Comparison of ENCODE assay signal across 16 cellular contexts in the genomic region with DNA sequence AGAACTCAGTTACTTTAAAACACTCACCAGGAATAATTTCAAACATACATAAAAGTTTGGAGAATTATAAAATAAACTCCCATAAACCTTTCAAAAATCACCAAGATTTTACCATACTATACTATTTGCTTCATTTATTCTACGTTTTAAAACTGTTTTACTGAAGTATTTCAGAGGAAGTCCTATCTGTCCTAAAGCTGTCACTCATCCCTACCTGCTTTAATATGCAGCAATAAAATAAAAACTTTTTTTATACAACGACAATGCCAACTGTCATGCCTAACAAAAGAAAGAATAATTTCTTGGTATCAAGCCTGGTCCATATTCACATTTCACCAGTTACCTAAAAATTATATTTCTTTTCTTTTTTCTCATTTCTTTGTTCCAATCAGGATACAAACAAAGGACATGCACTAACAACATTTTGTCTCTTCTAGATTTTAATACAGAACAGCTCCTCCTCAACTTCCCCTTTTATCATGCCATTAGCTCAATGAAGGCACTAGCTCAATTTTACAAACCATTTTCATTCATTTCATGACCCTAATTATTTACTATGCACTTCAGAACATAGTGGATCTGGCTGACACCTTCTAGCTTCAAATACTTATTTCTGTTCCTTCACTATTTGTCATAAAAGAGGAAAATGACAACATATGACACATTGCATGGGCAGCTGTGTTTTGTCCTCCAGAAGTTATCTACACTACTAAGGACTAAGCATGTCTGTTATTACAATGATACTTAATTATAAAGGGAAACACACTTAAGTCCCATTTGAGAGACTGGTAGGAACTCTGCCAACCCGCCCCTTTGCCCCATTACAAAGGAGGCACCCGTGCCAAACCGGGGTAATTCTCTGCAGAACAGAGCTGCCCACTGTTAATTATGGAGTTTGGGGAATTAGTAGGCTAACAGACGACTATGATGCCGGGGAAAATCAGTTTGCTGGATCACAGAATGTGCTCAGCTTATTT.
DNase-seq lines count a peak whose midpoint lies in the region; ATAC-seq, FAIRE-seq and TF ChIP-seq lines count a peak whose summit lies in the region.
"Had no signal": no experiment of that assay in that cellular context is flagged by ENCODE, and none has a peak within 500 bp of the region (broad histone marks: within the 10 kb centered on the region; RNA-seq: fewer than 3 reads in every experiment).

No MANE protein-coding gene starts in this region.

- no peaks in the 10 kb centered on the region for H3K36me3 ChIP-seq in Caco-2 (ENCODE audit: control insufficient read depth, insufficient read depth, low read length)
- H3K36me3 ChIP-seq: prostate gland had no signal

- no peaks in the 10 kb centered on the region for H3K4me1 ChIP-seq in Caco-2
- H3K4me1 ChIP-seq: prostate gland had no signal

- intact Hi-C loops in Caco-2 (cut with micrococcal nuclease; ENCODE audit: unreplicated experiment), result no loop called here

- no peak for TF ChIP-seq CTCF in Caco-2 (IDR thresholded peaks at IDR 0.05; ENCODE audit: insufficient read depth in 1 of 2, low read depth in 1 of 2, low read length in 1 of 2, severe bottlenecking in 1 of 2, unreplicated experiment in 1 of 2)

- POLR2A ChIA-PET in Caco-2 (lab: Charles Lee), result no interaction called here

- H3K27me3 ChIP-seq in Caco-2 (replicated peaks; ENCODE audit: control insufficient read depth, insufficient read depth, low read length), result no peaks in the 10 kb centered on the region

- no peaks in the 10 kb centered on the region for H3K9me3 Mint-ChIP-seq in Caco-2 (ENCODE audit: unreplicated experiment)
- H3K9me3 Mint-ChIP-seq: stimulated activated memory B cell treated with anti-CD40 and anti-IgM and Interleukin-4, amounts not matched to agents 10 μg/mL and 1 μg/mL and 100 μg/mL, for 72 hours had no signal

- no peak overlapping the region for H3K4me3 ChIP-seq in Caco-2 (ENCODE audit: low read depth, low read length)
- H3K4me3 ChIP-seq: prostate gland had no signal

- CTCF ChIA-PET in Caco-2 (lab: Charles Lee), result no interaction called here

- ATAC-seq in GM18868 (IDR thresholded peaks at IDR 0.05; ENCODE audit: unreplicated experiment), result no peak
- ATAC-seq: activated naive CD4-positive, alpha-beta T cell treated with anti-CD3 and anti-CD28 coated beads, Interleukin-2, amount 50 U/mL, for 72 hours; stimulated activated memory B cell treated with anti-CD40 and anti-IgM and Interleukin-4, amounts not matched to agents 10 μg/mL and 1 μg/mL and 100 μg/mL, for 72 hours had no signal

- H3K27ac Mint-ChIP-seq in Caco-2 (ENCODE audit: unreplicated experiment), result no peak overlapping the region
- H3K27ac Mint-ChIP-seq: stimulated activated memory B cell treated with anti-CD40 and anti-IgM and Interleukin-4, amounts not matched to agents 10 μg/mL and 1 μg/mL and 100 μg/mL, for 72 hours had no signal

- H3K27me3 Mint-ChIP-seq in Caco-2 (ENCODE audit: insufficient read depth, unreplicated experiment), result no peaks in the 10 kb centered on the region

- no TSS peak for BruUV-seq in Caco-2 (replicated peaks; lab: Mats Ljungman, UMichigan)

- H3K4me3 Mint-ChIP-seq in Caco-2 (ENCODE audit: unreplicated experiment), result no peak overlapping the region
- H3K4me3 Mint-ChIP-seq: stimulated activated memory B cell treated with anti-CD40 and anti-IgM and Interleukin-4, amounts not matched to agents 10 μg/mL and 1 μg/mL and 100 μg/mL, for 72 hours had no signal

- DNase-seq in D341Med (ENCODE audit: low spot score) (peak; percentile 50), NCI-H1105 (lab: John Stamatoyannopoulos, UW) (peak; percentile 92), OCI-M1 (lab: John Stamatoyannopoulos, UW) (peak; percentile 55), inferior parietal cortex (ENCODE audit: extremely low spot score) (peak; percentile 42), frontal cortex (ENCODE audit: low spot score in 2 of 2) (no peak), cerebellum (ENCODE audit: low spot score) (no peak), Caco-2 (no peak)
- DNase-seq: activated CD8-positive, alpha-beta memory T cell treated with anti-CD3 and anti-CD28 coated beads, Interleukin-2, amount 50 U/mL, for 4 hours; NCI-H226; stimulated activated CD4-positive, alpha-beta T cell treated with anti-CD3 and anti-CD28 coated beads, Interleukin-2, amount 100 ng/mL, for 48 hours had no signal

- no peaks in the 10 kb centered on the region for H3K36me3 Mint-ChIP-seq in Caco-2 (ENCODE audit: insufficient read depth, unreplicated experiment)
- H3K36me3 Mint-ChIP-seq: stimulated activated memory B cell treated with anti-CD40 and anti-IgM and Interleukin-4, amounts not matched to agents 10 μg/mL and 1 μg/mL and 100 μg/mL, for 72 hours had no signal

- FAIRE-seq in frontal cortex (lab: Jason Lieb, UNC), result no peak
- FAIRE-seq: colon, islet of Langerhans had no signal

- H3K9me3 ChIP-seq in Caco-2, result no peaks in the 10 kb centered on the region
- H3K9me3 ChIP-seq: prostate gland had no signal

- peaks cover 6% of the 10 kb centered on the region for H3K4me1 Mint-ChIP-seq in Caco-2 (ENCODE audit: low read depth, unreplicated experiment)
- H3K4me1 Mint-ChIP-seq: stimulated activated memory B cell treated with anti-CD40 and anti-IgM and Interleukin-4, amounts not matched to agents 10 μg/mL and 1 μg/mL and 100 μg/mL, for 72 hours had no signal

Comparison
In these comparisons a context has a peak if more than half of its experiments do, and no peak if none do; other contexts are left out.
1. DNase-seq: peak in D341Med (single experiment), NCI-H1105 (single experiment), OCI-M1 (single experiment) and inferior parietal cortex (single experiment); none in frontal cortex (0 of 2), cerebellum (single experiment) and Caco-2 (0 of 2).